In the genomic region with DNA sequence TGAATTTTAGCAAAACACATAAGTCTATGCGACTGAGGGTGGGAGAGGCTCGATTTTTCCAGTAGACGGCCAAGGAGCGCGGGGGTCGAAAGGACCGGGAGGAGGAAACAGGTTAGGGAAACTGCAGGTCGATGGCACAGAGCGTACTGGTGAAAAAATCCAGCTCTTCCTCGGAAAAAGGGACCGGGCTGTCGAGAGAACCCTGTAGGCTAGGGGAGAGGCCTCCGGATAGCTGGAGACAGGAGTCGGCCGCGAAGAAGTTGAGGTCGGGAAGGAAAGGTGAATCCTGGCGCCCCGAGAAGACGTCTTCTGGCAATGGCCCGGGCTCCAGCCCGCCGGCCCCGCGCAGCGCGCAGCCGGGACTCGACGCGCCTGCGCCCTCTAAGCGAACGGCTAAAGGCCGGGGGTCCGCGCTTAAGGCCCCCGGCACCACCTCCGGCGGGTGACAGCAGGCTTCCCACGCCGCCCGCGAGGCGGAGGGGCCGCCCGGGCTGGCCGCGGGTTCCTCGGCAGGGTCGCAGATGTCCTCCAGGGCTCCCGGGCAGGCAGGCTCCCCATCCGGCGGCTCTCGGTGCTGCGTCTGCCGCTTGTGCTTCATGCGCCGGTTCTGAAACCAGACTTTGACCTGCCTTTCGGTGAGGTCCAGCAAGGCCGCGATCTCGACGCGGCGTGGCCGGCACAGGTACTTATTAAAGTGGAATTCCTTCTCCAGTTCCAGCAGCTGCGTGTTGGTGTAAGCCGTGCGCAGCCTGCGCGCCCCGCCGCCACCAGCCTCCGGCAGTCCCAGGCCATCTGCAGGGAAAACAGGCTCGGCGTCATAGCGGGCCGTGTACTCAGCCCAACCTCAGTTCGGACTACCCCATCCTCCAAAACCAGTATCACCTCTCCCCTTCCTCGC, we compare ENCODE assay signal across 8 cellular contexts. TPM values are rescaled to one million over a fixed set of nuclear protein-coding genes. Genes with fewer than 3 reads are reported as not detected.
DNase-seq lines count a peak whose midpoint lies in the region; ATAC-seq and TF ChIP-seq lines count a peak whose summit lies in the region.

No MANE protein-coding gene starts in this region.

- H3K4me1 ChIP-seq in BLaER1 (no peaks in the 10 kb centered on the region; the same call in 1 of the 2 replicates), osteoblast (ENCODE audit: insufficient read depth, low read length) (peaks cover 13% of the 10 kb centered on the region)

- H3K27ac ChIP-seq in BLaER1 (no peak overlapping the region), osteoblast (ENCODE audit: low read depth, low read length) (peak overlapping the region; percentile 60)

- H3K4me3 ChIP-seq in BLaER1 (peak overlapping the region; percentile 36; the same call in 1 of the 2 replicates), foreskin fibroblast (ENCODE audit: low read depth in 1 of 2, low read length in 2 of 2) (peak overlapping the region; percentile 65 to 78), osteoblast (ENCODE audit: insufficient read depth, low read length) (peak overlapping the region; percentile 72)

- TF ChIP-seq CTCF in foreskin fibroblast (IDR thresholded peaks at IDR 0.05; ENCODE audit: low read depth, low read length) (no peak), osteoblast (IDR thresholded peaks at IDR 0.05; ENCODE audit: extremely low read depth, low read depth, low read length) (no peak)

- DNase-seq in NCI-H446 treated with DMSO at 0.1 percent for 48 hours (lab: John Stamatoyannopoulos, UW): peak; percentile 10
- DNase-seq in activated T-helper 1 cell treated with anti-CD3 and anti-CD28 coated beads, Interleukin-2, amount 50 U/mL, for 16 hours (ENCODE audit: low read depth in 1 of 2, low spot score in 1 of 2): peak; percentile 21 to 32
- DNase-seq in foreskin fibroblast: peak; percentile 59 to 76
- no peak for DNase-seq in osteoblast (ENCODE audit: insufficient read length, low spot score, missing footprints)

- ATAC-seq in GM19467 (IDR thresholded peaks at IDR 0.05; ENCODE audit: unreplicated experiment): peak; percentile 58
- no peak for ATAC-seq in HG02970 (IDR thresholded peaks at IDR 0.05; ENCODE audit: low FRiP score, unreplicated experiment)
- no peak for ATAC-seq in GM21529 (IDR thresholded peaks at IDR 0.05; ENCODE audit: unreplicated experiment)

- peak overlapping the region; percentile 53 for H2AFZ ChIP-seq in osteoblast (ENCODE audit: low read length)

- H3K9ac ChIP-seq in BLaER1: no peak overlapping the region

- H3K9me3 ChIP-seq in BLaER1 (peaks cover 10% of the 10 kb centered on the region), osteoblast (ENCODE audit: low read depth, low read length) (no peaks in the 10 kb centered on the region)

- H3K27me3 ChIP-seq in BLaER1 (peaks cover 100% of the 10 kb centered on the region), osteoblast (ENCODE audit: insufficient read depth, low read length) (peaks cover 65% of the 10 kb centered on the region)

- H3K36me3 ChIP-seq in BLaER1 (no peaks in the 10 kb centered on the region), osteoblast (ENCODE audit: insufficient read depth, low read length) (no peaks in the 10 kb centered on the region)

- peak overlapping the region; percentile 19; the same call in 1 of the 2 replicates for H3K4me2 ChIP-seq in BLaER1
- peak overlapping the region; percentile 78 for H3K4me2 ChIP-seq in osteoblast (ENCODE audit: insufficient read depth, low read length)

- H4K20me1 ChIP-seq in BLaER1 (peaks cover 79% of the 10 kb centered on the region), osteoblast (ENCODE audit: insufficient read depth, low read length) (no peaks in the 10 kb centered on the region)

- peaks cover 4% of the 10 kb centered on the region for H3K79me2 ChIP-seq in osteoblast (ENCODE audit: insufficient read depth, low read length)

RNA-seq across cellular contexts. Expression of a gene that starts 1.7 kb away (rescaled TPM):
- 2.1 and 3.3 TPM in 2 replicates for total RNA-seq in osteoblast

RNA-seq across cellular contexts. Expression of a gene that starts 12.4 kb away (rescaled TPM):
- total RNA-seq in osteoblast: not detected in 2 replicates

RNA-seq across cellular contexts. Expression of a gene that starts 34.9 kb away (rescaled TPM):
- total RNA-seq in osteoblast: 0.29 and 0.36 TPM in 2 replicates

RNA-seq across cellular contexts. Expression of a gene that starts 46.8 kb away (rescaled TPM):
- 1.5 and 1.8 TPM in 2 replicates for total RNA-seq in osteoblast

RNA-seq across cellular contexts. Expression of a gene that starts 50.4 kb away (rescaled TPM):
- total RNA-seq in osteoblast: not detected in 2 replicates
